ENCODE assay signal across 14 cellular contexts in genomic region chrX:149550454-149550853, GRCh38. TPM values are rescaled to one million over a fixed set of nuclear protein-coding genes. Genes with fewer than 3 reads are reported as not detected.
"Had no signal": no experiment of that assay in that cellular context is flagged by ENCODE, and none has a peak within 500 bp of the region (broad histone marks: within the 10 kb centered on the region; RNA-seq: fewer than 3 reads in every experiment).

No MANE protein-coding gene starts in this region.

RNA-seq across cellular contexts. Expression of gene HSFX3, which starts 0.7 kb away (rescaled TPM):
- total RNA-seq: activated naive CD4-positive, alpha-beta T cell treated with anti-CD3 and anti-CD28 coated beads, Interleukin-2, amount 50 U/mL, for 72 hours; colonic mucosa; dermis microvascular lymphatic vessel endothelial cell; gastrocnemius medialis; lung; mononuclear cell; osteocyte; posterior vena cava; spleen; subcutaneous adipose tissue; T-helper 17 cell; thoracic aorta had no signal
- polyA plus RNA-seq: adipose tissue, lung had no signal

RNA-seq across cellular contexts. Expression of gene MAGEA9B, which starts 36.8 kb away (rescaled TPM):
- total RNA-seq: activated naive CD4-positive, alpha-beta T cell treated with anti-CD3 and anti-CD28 coated beads, Interleukin-2, amount 50 U/mL, for 72 hours; colonic mucosa; dermis microvascular lymphatic vessel endothelial cell; gastrocnemius medialis; left ventricle myocardium inferior; lung; mononuclear cell; osteocyte; posterior vena cava; spleen; subcutaneous adipose tissue; T-helper 17 cell; thoracic aorta had no signal
- polyA plus RNA-seq: adipose tissue, lung had no signal

RNA-seq across cellular contexts. Expression of gene HSFX2, which starts 44.7 kb away (rescaled TPM):
- total RNA-seq: activated naive CD4-positive, alpha-beta T cell treated with anti-CD3 and anti-CD28 coated beads, Interleukin-2, amount 50 U/mL, for 72 hours; colonic mucosa; left ventricle myocardium inferior; T-helper 17 cell had no signal
